ENCODE assay signal across 8 cellular contexts in the genomic region with DNA sequence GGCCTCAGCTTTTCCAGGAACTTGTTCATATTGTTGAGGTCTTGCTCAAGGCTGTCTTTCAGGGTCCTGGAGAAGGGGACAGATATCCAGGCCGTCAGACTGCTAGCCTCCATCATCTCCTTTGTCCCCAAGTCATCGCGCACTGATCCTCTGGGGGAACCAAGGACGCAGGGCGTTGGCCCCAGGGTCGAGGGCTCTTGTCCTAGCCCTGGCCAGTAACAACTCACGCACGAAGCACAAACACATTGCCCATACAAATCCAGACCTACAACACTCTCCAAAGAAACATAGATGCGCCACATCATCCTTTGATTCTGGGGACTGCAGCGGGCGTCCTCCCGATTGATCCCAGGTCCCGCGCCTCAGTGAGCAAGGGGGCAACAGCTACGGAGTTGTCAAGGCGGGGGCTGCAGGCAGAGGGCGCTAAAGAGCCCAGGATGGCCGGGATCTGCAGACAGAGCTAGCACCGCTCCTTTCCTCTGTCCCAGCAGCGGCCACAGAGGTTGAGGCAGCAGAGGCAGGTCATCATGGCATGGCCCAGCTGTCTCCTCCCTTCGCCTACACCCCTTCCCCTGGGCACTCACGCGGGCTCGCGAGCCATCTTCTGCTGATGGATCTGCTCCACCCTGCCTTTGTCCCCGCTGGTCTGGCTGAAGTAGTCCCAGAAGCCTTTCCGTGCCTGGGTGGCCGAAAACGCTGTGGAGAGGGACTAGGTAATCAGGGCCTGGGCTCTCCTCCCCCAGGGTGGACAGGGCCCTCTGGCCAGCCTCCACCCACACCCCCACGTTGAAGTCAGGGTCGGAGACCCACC. TPM values are rescaled to one million over a fixed set of nuclear protein-coding genes. Genes with fewer than 3 reads are reported as not detected.
DNase-seq lines count a peak whose midpoint lies in the region; ATAC-seq and TF ChIP-seq lines count a peak whose summit lies in the region.

No MANE protein-coding gene starts in this region.

- CTCF ChIA-PET in CD8-positive, alpha-beta memory T cell (lab: Charles Lee): interaction anchor here (0.8 to 8.4 kb wide), 27 partner anchors 8 to 438 kb away, joined by 3 to 101 read pairs (median 5); a partner anchor contains a TSS
- CTCF ChIA-PET in OCI-LY7 (lab: Charles Lee; ENCODE audit: unreplicated experiment): interaction anchor here (0.9 to 2.0 kb wide), 4 partner anchors 25 to 389 kb away, joined by 3 to 4 read pairs (median 4); no protein-coding TSS in a partner anchor
- CTCF ChIA-PET in naive thymus-derived CD4-positive, alpha-beta T cell (lab: Charles Lee): interaction anchor here (0.6 to 5.8 kb wide), 20 partner anchors 9 to 436 kb away, joined by 3 to 66 read pairs (median 4); a partner anchor contains a TSS

- H3K4me2 ChIP-seq in OCI-LY7 (ENCODE audit: low read length): peak overlapping the region; percentile 40; the same call in 1 of the 2 replicates

- H3K36me3 Mint-ChIP-seq in CD8-positive, alpha-beta memory T cell: peaks cover 0 to 16% (median 3%) of the 10 kb centered on the region in 3 donors
- peaks cover 0 to 8% (median 4%) of the 10 kb centered on the region in 5 donors for H3K36me3 Mint-ChIP-seq in naive thymus-derived CD4-positive, alpha-beta T cell

- no peak overlapping the region for H3K27ac ChIP-seq in CD8-positive, alpha-beta memory T cell (ENCODE audit: low read depth, low read length)
- H3K27ac ChIP-seq in OCI-LY7 (ENCODE audit: low read depth, low read length, poor library complexity, severe bottlenecking): no peak overlapping the region
- H3K27ac ChIP-seq in naive thymus-derived CD4-positive, alpha-beta T cell (ENCODE audit: low read depth, low read length): no peak overlapping the region

- POLR2A ChIA-PET in CD8-positive, alpha-beta memory T cell (lab: Charles Lee): interaction anchor here (0.6 to 1.8 kb wide), 4 partner anchors 18 to 314 kb away, joined by 3 to 8 read pairs (median 6); a partner anchor contains a TSS
- POLR2A ChIA-PET in OCI-LY7 (lab: Charles Lee): interaction anchor here (0.6 to 1.2 kb wide), 3 partner anchors 45 to 313 kb away, joined by 3 to 5 read pairs (median 4); no protein-coding TSS in a partner anchor
- POLR2A ChIA-PET in naive thymus-derived CD4-positive, alpha-beta T cell (lab: Charles Lee): interaction anchor here (0.5 to 2.4 kb wide), 8 partner anchors 18 to 436 kb away, joined by 3 to 15 read pairs (median 4); a partner anchor contains a TSS

- DNase-seq in CD8-positive, alpha-beta memory T cell: peak; percentile 71 to 84 (median 74)
- peak; percentile 81 for DNase-seq in HT-29 (ENCODE audit: low spot score)
- DNase-seq in OCI-LY7 (ENCODE audit: low spot score): peak; percentile 71
- DNase-seq in activated T-cell treated with anti-CD3 and anti-CD28 coated beads, Interleukin-2, amount 50 U/mL, for 1 hour: peak; percentile 83
- peak; percentile 53 to 81 (median 68) for DNase-seq in naive thymus-derived CD4-positive, alpha-beta T cell
- DNase-seq in stimulated activated CD8-positive, alpha-beta memory T cell treated with anti-CD3 and anti-CD28 coated beads, Interleukin-7, amount 100 ng/mL, for 1 hour (ENCODE audit: low read depth in 2 of 2): peak; percentile 55 to 59

- no peaks in the 10 kb centered on the region for H3K27me3 ChIP-seq in CD8-positive, alpha-beta memory T cell (ENCODE audit: insufficient read depth, low read length, poor library complexity, severe bottlenecking)
- H3K27me3 ChIP-seq in naive thymus-derived CD4-positive, alpha-beta T cell (ENCODE audit: control insufficient read depth in 2 of 2, insufficient read depth in 2 of 2, low read length in 2 of 2): no peaks in the 10 kb centered on the region

- peak overlapping the region; percentile 76 for H2AFZ ChIP-seq in OCI-LY7 (ENCODE audit: low read length)

- peaks cover 0 to 1% of the 10 kb centered on the region in 2 donors for H3K27me3 Mint-ChIP-seq in CD8-positive, alpha-beta memory T cell
- H3K27me3 Mint-ChIP-seq in naive thymus-derived CD4-positive, alpha-beta T cell: no peaks in the 10 kb centered on the region

- peaks cover 15% of the 10 kb centered on the region for H3K79me2 ChIP-seq in OCI-LY7 (ENCODE audit: insufficient read depth, low read depth, low read length)

- peaks cover 27 to 38% (median 31%) of the 10 kb centered on the region in 3 donors for H3K4me1 Mint-ChIP-seq in CD8-positive, alpha-beta memory T cell
- H3K4me1 Mint-ChIP-seq in naive thymus-derived CD4-positive, alpha-beta T cell: peaks cover 21 to 36% (median 30%) of the 10 kb centered on the region in 7 donors

- no peaks in the 10 kb centered on the region for H4K20me1 ChIP-seq in OCI-LY7 (ENCODE audit: insufficient read depth, low read length)

- TF ChIP-seq CTCF in OCI-LY7 (conservative IDR thresholded peaks at IDR 0.05; ENCODE audit: low read length): peak; percentile 87

- ATAC-seq in esophagus mucosa (peak; percentile 57), GM18498 (IDR thresholded peaks at IDR 0.05; ENCODE audit: unreplicated experiment) (no peak)
- ATAC-seq in naive thymus-derived CD4-positive, alpha-beta T cell: peak; percentile 72

- H3K9me3 Mint-ChIP-seq in CD8-positive, alpha-beta memory T cell: no peaks in the 10 kb centered on the region
- peaks cover 0 to 4% (median 0%) of the 10 kb centered on the region in 11 donors for H3K9me3 Mint-ChIP-seq in naive thymus-derived CD4-positive, alpha-beta T cell

- no peaks in the 10 kb centered on the region for H3K9me3 ChIP-seq in CD8-positive, alpha-beta memory T cell (ENCODE audit: low read length)
- no peaks in the 10 kb centered on the region for H3K9me3 ChIP-seq in OCI-LY7 (ENCODE audit: low read length)
- H3K9me3 ChIP-seq in naive thymus-derived CD4-positive, alpha-beta T cell (ENCODE audit: control insufficient read depth in 2 of 3, low read length in 3 of 3): no peaks in the 10 kb centered on the region

- peaks cover 5% of the 10 kb centered on the region for H3K36me3 ChIP-seq in CD8-positive, alpha-beta memory T cell (ENCODE audit: insufficient read depth, low read length)
- peaks cover 6% of the 10 kb centered on the region for H3K36me3 ChIP-seq in OCI-LY7 (ENCODE audit: insufficient read depth, low read length)
- peaks cover 0 to 8% (median 3%) of the 10 kb centered on the region in 3 experiments for H3K36me3 ChIP-seq in naive thymus-derived CD4-positive, alpha-beta T cell (ENCODE audit: control insufficient read depth in 2 of 3, insufficient read depth in 3 of 3, low read length in 3 of 3)

- peaks cover 28% of the 10 kb centered on the region for H3K4me1 ChIP-seq in CD8-positive, alpha-beta memory T cell (ENCODE audit: insufficient read depth, low read length)
- H3K4me1 ChIP-seq in OCI-LY7 (ENCODE audit: insufficient read depth, low read length, poor library complexity, severe bottlenecking): peaks cover 22% of the 10 kb centered on the region
- peaks cover 15 to 24% of the 10 kb centered on the region in 2 donors for H3K4me1 ChIP-seq in naive thymus-derived CD4-positive, alpha-beta T cell (ENCODE audit: control insufficient read depth in 2 of 2, insufficient read depth in 2 of 2, low read length in 2 of 2)

- intact Hi-C loops in OCI-LY7 (cut with micrococcal nuclease; ENCODE audit: unreplicated experiment): loop anchor here (1.0 to 5.0 kb wide), 4 partner anchors 46 to 390 kb away; a partner anchor contains a TSS
- intact Hi-C loops in naive thymus-derived CD4-positive, alpha-beta T cell (cut with micrococcal nuclease): loop anchor here (1.0 to 2.0 kb wide), 6 partner anchors 45 to 435 kb away; no protein-coding TSS in a partner anchor

- H3K27ac Mint-ChIP-seq in CD8-positive, alpha-beta memory T cell: peak overlapping the region in 6 of 8 donors; percentile 65 to 88 (median 82)
- peak overlapping the region in 3 of 9 donors; percentile 38 to 88 (median 59) for H3K27ac Mint-ChIP-seq in naive thymus-derived CD4-positive, alpha-beta T cell

- no TSS peak for BruUV-seq in OCI-LY7 (replicated peaks; lab: Mats Ljungman, UMichigan)

- no peaks in the 10 kb centered on the region for H3K9me2 ChIP-seq in OCI-LY7 (ENCODE audit: insufficient read depth, low read length)

- no peak overlapping the region for H3K4me3 ChIP-seq in CD8-positive, alpha-beta memory T cell (ENCODE audit: low read length)
- H3K4me3 ChIP-seq in OCI-LY7 (ENCODE audit: low read depth, low read length, poor library complexity, severe bottlenecking): peak overlapping the region; percentile 9
- no peak overlapping the region for H3K4me3 ChIP-seq in naive thymus-derived CD4-positive, alpha-beta T cell (ENCODE audit: low read length)

- peak overlapping the region in 6 of 7 donors; percentile 39 to 76 (median 54) for H3K4me3 Mint-ChIP-seq in CD8-positive, alpha-beta memory T cell
- peak overlapping the region in 8 of 10 donors; percentile 12 to 68 (median 40) for H3K4me3 Mint-ChIP-seq in naive thymus-derived CD4-positive, alpha-beta T cell

RNA-seq across cellular contexts. Expression of a gene that starts 0.5 kb away (rescaled TPM):
- not detected for total RNA-seq in CD8-positive, alpha-beta memory T cell
- not detected for polyA plus RNA-seq in CD8-positive, alpha-beta memory T cell
- total RNA-seq in HT-29 (2014; rRNA removed; shearing (Covaris generic)): not detected in 2 replicates
- not detected in 2 replicates for total RNA-seq in OCI-LY7 (2014; rRNA removed; shearing (Covaris generic))
- total RNA-seq in OCI-LY7 (2022) (not detected in 2 replicates), esophagus mucosa (not detected)
- not detected for total RNA-seq in naive thymus-derived CD4-positive, alpha-beta T cell
- not detected for polyA plus RNA-seq in naive thymus-derived CD4-positive, alpha-beta T cell

RNA-seq across cellular contexts. Expression of a gene that starts 3.4 kb away (rescaled TPM):
- 100 to 1,000 TPM; 118 to 124 TPM for total RNA-seq in CD8-positive, alpha-beta memory T cell
- 47.6 TPM for polyA plus RNA-seq in CD8-positive, alpha-beta memory T cell
- 56.3 and 60.7 TPM in 2 replicates for total RNA-seq in HT-29 (2014; rRNA removed; shearing (Covaris generic))
- total RNA-seq in OCI-LY7 (2014; rRNA removed; shearing (Covaris generic)): 57.4 and 65.0 TPM in 2 replicates
- total RNA-seq in OCI-LY7 (2022) (56.4 and 67.5 TPM in 2 replicates), esophagus mucosa (42.3 TPM)
- total RNA-seq in naive thymus-derived CD4-positive, alpha-beta T cell: 100 to 1,000 TPM in 1 of 5 experiments, 10 to 100 TPM in 4; 65.8 to 117 (median 68.8) TPM
- 10 to 100 TPM; 30.9 to 38.8 TPM for polyA plus RNA-seq in naive thymus-derived CD4-positive, alpha-beta T cell

RNA-seq across cellular contexts. Expression of a gene that starts 18.4 kb away (rescaled TPM):
- 10 to 100 TPM; 31.4 to 32.3 TPM for total RNA-seq in CD8-positive, alpha-beta memory T cell
- polyA plus RNA-seq in CD8-positive, alpha-beta memory T cell: 15.0 TPM
- 21.7 and 22.1 TPM in 2 replicates for total RNA-seq in HT-29 (2014; rRNA removed; shearing (Covaris generic))
- 28.6 and 34.1 TPM in 2 replicates for total RNA-seq in OCI-LY7 (2014; rRNA removed; shearing (Covaris generic))
- 30.3 and 33.1 TPM in 2 replicates for total RNA-seq in OCI-LY7 (2022)
- total RNA-seq in esophagus mucosa: 9.1 TPM
- 10 to 100 TPM; 10.3 to 32.0 (median 20.3) TPM for total RNA-seq in naive thymus-derived CD4-positive, alpha-beta T cell
- polyA plus RNA-seq in naive thymus-derived CD4-positive, alpha-beta T cell: 10 to 100 TPM in 1 of 2 donors, 1 to 10 TPM in 1; 9.4 to 27.9 TPM

RNA-seq across cellular contexts. Expression of a gene that starts 31.9 kb away (rescaled TPM):
- not detected for total RNA-seq in CD8-positive, alpha-beta memory T cell
- polyA plus RNA-seq in CD8-positive, alpha-beta memory T cell: not detected
- total RNA-seq in HT-29 (2014; rRNA removed; shearing (Covaris generic)): not detected in 2 replicates
- not detected in 2 replicates for total RNA-seq in OCI-LY7 (2014; rRNA removed; shearing (Covaris generic))
- not detected in 2 replicates for total RNA-seq in OCI-LY7 (2022)
- total RNA-seq in esophagus mucosa: not detected
- not detected for total RNA-seq in naive thymus-derived CD4-positive, alpha-beta T cell
- polyA plus RNA-seq in naive thymus-derived CD4-positive, alpha-beta T cell: not detected

RNA-seq across cellular contexts. Expression of a gene that starts 38.5 kb away (rescaled TPM):
- not detected for total RNA-seq in CD8-positive, alpha-beta memory T cell
- not detected for polyA plus RNA-seq in CD8-positive, alpha-beta memory T cell
- total RNA-seq in HT-29 (2014; rRNA removed; shearing (Covaris generic)): not detected in 2 replicates
- not detected in 2 replicates for total RNA-seq in OCI-LY7 (2014; rRNA removed; shearing (Covaris generic))
- total RNA-seq in OCI-LY7 (2022): not detected in 2 replicates
- total RNA-seq in esophagus mucosa: 0.52 TPM
- total RNA-seq in naive thymus-derived CD4-positive, alpha-beta T cell: not detected
- polyA plus RNA-seq in naive thymus-derived CD4-positive, alpha-beta T cell: not detected
